In genomic region chr9:134840511-134840910, GRCh38 we compare ENCODE assay signal across 34 cellular contexts. TPM values are rescaled to one million over a fixed set of nuclear protein-coding genes. Genes with fewer than 3 reads are reported as not detected.
"Had no signal": no experiment of that assay in that cellular context is flagged by ENCODE, and none has a peak within 500 bp of the region (broad histone marks: within the 10 kb centered on the region; RNA-seq: fewer than 3 reads in every experiment).

No MANE protein-coding gene starts in this region.

- H3K36me3 ChIP-seq: gastrocnemius medialis had no signal

- H3K4me1 ChIP-seq: body of pancreas, foreskin keratinocyte, gastrocnemius medialis had no signal

- H3K9me3 ChIP-seq: body of pancreas, esophagus muscularis mucosa, gastrocnemius medialis, heart left ventricle had no signal

- H3K9me3 Mint-ChIP-seq: activated CD4-positive, alpha-beta memory T cell treated with anti-CD3 and anti-CD28 coated beads for 36 hours; activated CD4-positive, alpha-beta T cell treated with anti-CD3 and anti-CD28 coated beads, Interleukin-2, amount 10 ng/mL, durations not matched to agents 24 days and 14 days; activated naive CD4-positive, alpha-beta T cell treated with anti-CD3 and anti-CD28 coated beads for 36 hours; activated T-helper 1 cell treated with anti-CD3 and anti-CD28 coated beads, Interleukin-12 subunit alpha, Interleukin-12 subunit beta, Interleukin-2, Interleukin-4 antibody, amounts not matched to agents 30 ng/mL and 10 ng/mL and 1 ng/mL, durations not matched to agents 14 hours and 24 hours and 36 hours; activated T-helper 2 cell treated with anti-CD3 and anti-CD28 coated beads, Interferon-gamma antibody, Interleukin-2, Interleukin-4, amounts not matched to agents 10 μg/mL and 5 μg/mL and 100 μg/mL, durations not matched to agents 14 hours and 24 hours and 36 hours; effector memory CD8-positive, alpha-beta T cell had no signal

- ATAC-seq: activated CD4-positive, alpha-beta T cell treated with anti-CD3 and anti-CD28 coated beads for 36 hours; activated CD8-positive, alpha-beta memory T cell treated with anti-CD3 and anti-CD28 coated beads, Interleukin-2, amount 10 ng/mL, durations not matched to agents 7 days and 5 days; activated CD8-positive, alpha-beta T cell treated with anti-CD3 and anti-CD28 coated beads, Interleukin-2, amount 10 ng/mL, durations not matched to agents 7 days and 5 days; body of pancreas; effector memory CD8-positive, alpha-beta T cell; foreskin keratinocyte; gastrocnemius medialis; heart left ventricle had no signal

- H3K36me3 Mint-ChIP-seq: activated CD4-positive, alpha-beta memory T cell treated with anti-CD3 and anti-CD28 coated beads for 36 hours; activated CD8-positive, alpha-beta memory T cell treated with anti-CD3 and anti-CD28 coated beads, Interleukin-2, amount 10 ng/mL, durations not matched to agents 7 days and 5 days; activated naive CD8-positive, alpha-beta T cell had no signal

- H3K27ac Mint-ChIP-seq: activated CD4-positive, alpha-beta memory T cell treated with anti-CD3 and anti-CD28 coated beads for 36 hours; activated CD4-positive, alpha-beta T cell treated with anti-CD3 and anti-CD28 coated beads for 36 hours; activated CD4-positive, alpha-beta T cell treated with anti-CD3 and anti-CD28 coated beads, Interleukin-2, amount 10 ng/mL, durations not matched to agents 24 days and 14 days; activated CD8-positive, alpha-beta memory T cell treated with anti-CD3 and anti-CD28 coated beads, Interleukin-2, amount 10 ng/mL, durations not matched to agents 7 days and 5 days; activated CD8-positive, alpha-beta T cell treated with anti-CD3 and anti-CD28 coated beads, Interleukin-2, amount 10 ng/mL, durations not matched to agents 7 days and 5 days; activated naive CD4-positive, alpha-beta T cell treated with anti-CD3 and anti-CD28 coated beads for 36 hours; activated naive CD8-positive, alpha-beta T cell; activated T-helper 1 cell treated with anti-CD3 and anti-CD28 coated beads, Interleukin-12 subunit alpha, Interleukin-12 subunit beta, Interleukin-2, Interleukin-4 antibody, amounts not matched to agents 30 ng/mL and 10 ng/mL and 1 ng/mL, durations not matched to agents 14 hours and 24 hours and 36 hours; activated T-helper 2 cell treated with anti-CD3 and anti-CD28 coated beads, Interferon-gamma antibody, Interleukin-2, Interleukin-4, amounts not matched to agents 10 μg/mL and 5 μg/mL and 100 μg/mL, durations not matched to agents 14 hours and 24 hours and 36 hours; effector memory CD8-positive, alpha-beta T cell had no signal

- DNase-seq: activated CD4-positive, alpha-beta memory T cell treated with anti-CD3 and anti-CD28 coated beads for 36 hours; activated CD4-positive, alpha-beta T cell treated with anti-CD3 and anti-CD28 coated beads for 36 hours; activated CD4-positive, alpha-beta T cell treated with anti-CD3 and anti-CD28 coated beads, Interleukin-2, amount 10 ng/mL, durations not matched to agents 24 days and 14 days; activated CD4-positive, CD25-positive, alpha-beta regulatory T cell; activated CD4-positive, CD25-positive, alpha-beta regulatory T cell treated with anti-CD3 and anti-CD28 coated beads, Interleukin-2, amount 50 U/mL, for 72 hours; activated CD8-positive, alpha-beta memory T cell treated with anti-CD3 and anti-CD28 coated beads, Interleukin-2, amount 10 ng/mL, durations not matched to agents 7 days and 5 days; activated CD8-positive, alpha-beta memory T cell treated with anti-CD3 and anti-CD28 coated beads, Interleukin-2, amount 50 U/mL, for 4 hours; activated CD8-positive, alpha-beta T cell treated with anti-CD3 and anti-CD28 coated beads, Interleukin-2, amount 10 ng/mL, durations not matched to agents 7 days and 5 days; activated effector memory CD4-positive, alpha-beta T cell treated with anti-CD3 and anti-CD28 coated beads, Interleukin-2, amount 50 U/mL, for 16 hours; activated naive CD4-positive, alpha-beta T cell treated with anti-CD3 and anti-CD28 coated beads for 36 hours; activated T-cell treated with anti-CD3 and anti-CD28 coated beads, Interleukin-2, amount 50 U/mL, for 1 hour; activated T-cell treated with anti-CD3 and anti-CD28 coated beads, Interleukin-2, amount 50 U/mL, for 48 hours; amniotic stem cell; anterior cingulate cortex; body of pancreas; caudate nucleus; cortex of kidney; dermis blood vessel endothelial cell; effector CD4-positive, alpha-beta T cell; effector memory CD8-positive, alpha-beta T cell; erythroblast; foreskin keratinocyte; gastrocnemius medialis; glutamatergic neuron; heart left ventricle; T-helper 2 cell had no signal

- H3K27me3 Mint-ChIP-seq: activated CD4-positive, alpha-beta memory T cell treated with anti-CD3 and anti-CD28 coated beads for 36 hours; activated CD4-positive, alpha-beta T cell treated with anti-CD3 and anti-CD28 coated beads for 36 hours; activated CD4-positive, alpha-beta T cell treated with anti-CD3 and anti-CD28 coated beads, Interleukin-2, amount 10 ng/mL, durations not matched to agents 24 days and 14 days; activated CD8-positive, alpha-beta memory T cell treated with anti-CD3 and anti-CD28 coated beads, Interleukin-2, amount 10 ng/mL, durations not matched to agents 7 days and 5 days; activated naive CD8-positive, alpha-beta T cell; effector memory CD8-positive, alpha-beta T cell had no signal

- H3K4me3 ChIP-seq: body of pancreas, esophagus muscularis mucosa, gastrocnemius medialis, heart left ventricle had no signal

- FAIRE-seq: colon had no signal

- H3K4me3 Mint-ChIP-seq: activated CD4-positive, alpha-beta memory T cell treated with anti-CD3 and anti-CD28 coated beads for 36 hours; activated CD4-positive, alpha-beta T cell treated with anti-CD3 and anti-CD28 coated beads for 36 hours; activated CD4-positive, alpha-beta T cell treated with anti-CD3 and anti-CD28 coated beads, Interleukin-2, amount 10 ng/mL, durations not matched to agents 24 days and 14 days; activated CD8-positive, alpha-beta memory T cell treated with anti-CD3 and anti-CD28 coated beads, Interleukin-2, amount 10 ng/mL, durations not matched to agents 7 days and 5 days; activated CD8-positive, alpha-beta T cell treated with anti-CD3 and anti-CD28 coated beads, Interleukin-2, amount 10 ng/mL, durations not matched to agents 7 days and 5 days; activated naive CD4-positive, alpha-beta T cell treated with anti-CD3 and anti-CD28 coated beads for 36 hours; activated naive CD8-positive, alpha-beta T cell; activated T-helper 1 cell treated with anti-CD3 and anti-CD28 coated beads, Interleukin-12 subunit alpha, Interleukin-12 subunit beta, Interleukin-2, Interleukin-4 antibody, amounts not matched to agents 30 ng/mL and 10 ng/mL and 1 ng/mL, durations not matched to agents 14 hours and 24 hours and 36 hours; effector memory CD8-positive, alpha-beta T cell had no signal

- H3K27ac ChIP-seq: body of pancreas, esophagus muscularis mucosa, foreskin keratinocyte, gastrocnemius medialis, heart left ventricle had no signal

- H3K4me1 Mint-ChIP-seq: activated CD4-positive, alpha-beta T cell treated with anti-CD3 and anti-CD28 coated beads for 36 hours; activated CD4-positive, alpha-beta T cell treated with anti-CD3 and anti-CD28 coated beads, Interleukin-2, amount 10 ng/mL, durations not matched to agents 24 days and 14 days; activated CD8-positive, alpha-beta memory T cell treated with anti-CD3 and anti-CD28 coated beads, Interleukin-2, amount 10 ng/mL, durations not matched to agents 7 days and 5 days had no signal

- H3K27me3 ChIP-seq: body of pancreas, esophagus muscularis mucosa, foreskin keratinocyte, gastrocnemius medialis, heart left ventricle had no signal

RNA-seq across cellular contexts. Expression of gene FCN2, which starts 40.1 kb away (rescaled TPM):
- total RNA-seq: activated CD4-positive, alpha-beta memory T cell treated with anti-CD3 and anti-CD28 coated beads for 36 hours; activated CD4-positive, alpha-beta T cell treated with anti-CD3 and anti-CD28 coated beads for 36 hours; activated CD4-positive, alpha-beta T cell treated with anti-CD3 and anti-CD28 coated beads, Interleukin-2, amount 10 ng/mL, durations not matched to agents 24 days and 14 days; activated CD8-positive, alpha-beta memory T cell treated with anti-CD3 and anti-CD28 coated beads for 36 hours; activated CD8-positive, alpha-beta memory T cell treated with anti-CD3 and anti-CD28 coated beads, Interleukin-2, amount 10 ng/mL, durations not matched to agents 7 days and 5 days; activated CD8-positive, alpha-beta T cell treated with anti-CD3 and anti-CD28 coated beads, Interleukin-2, amount 10 ng/mL, durations not matched to agents 7 days and 5 days; activated naive CD4-positive, alpha-beta T cell treated with anti-CD3 and anti-CD28 coated beads for 36 hours; activated T-helper 1 cell treated with anti-CD3 and anti-CD28 coated beads, Interleukin-12 subunit alpha, Interleukin-12 subunit beta, Interleukin-2, Interleukin-4 antibody, amounts not matched to agents 30 ng/mL and 10 ng/mL and 1 ng/mL, durations not matched to agents 14 hours and 24 hours and 36 hours; activated T-helper 2 cell treated with anti-CD3 and anti-CD28 coated beads, Interferon-gamma antibody, Interleukin-2, Interleukin-4, amounts not matched to agents 10 μg/mL and 5 μg/mL and 100 μg/mL, durations not matched to agents 14 hours and 24 hours and 36 hours; body of pancreas; chondrocyte; dermis blood vessel endothelial cell; esophagus muscularis mucosa; foreskin keratinocyte; gastrocnemius medialis; T-helper 1 cell treated with Interleukin-12 subunit alpha and Interleukin-12 subunit beta and Interleukin-4 antibody, amounts not matched to agents 30 ng/mL and 1 ng/mL, for 36 hours had no signal
- polyA plus RNA-seq: foreskin keratinocyte had no signal
